ENCODE assay signal across 22 cellular contexts in the genomic region with DNA sequence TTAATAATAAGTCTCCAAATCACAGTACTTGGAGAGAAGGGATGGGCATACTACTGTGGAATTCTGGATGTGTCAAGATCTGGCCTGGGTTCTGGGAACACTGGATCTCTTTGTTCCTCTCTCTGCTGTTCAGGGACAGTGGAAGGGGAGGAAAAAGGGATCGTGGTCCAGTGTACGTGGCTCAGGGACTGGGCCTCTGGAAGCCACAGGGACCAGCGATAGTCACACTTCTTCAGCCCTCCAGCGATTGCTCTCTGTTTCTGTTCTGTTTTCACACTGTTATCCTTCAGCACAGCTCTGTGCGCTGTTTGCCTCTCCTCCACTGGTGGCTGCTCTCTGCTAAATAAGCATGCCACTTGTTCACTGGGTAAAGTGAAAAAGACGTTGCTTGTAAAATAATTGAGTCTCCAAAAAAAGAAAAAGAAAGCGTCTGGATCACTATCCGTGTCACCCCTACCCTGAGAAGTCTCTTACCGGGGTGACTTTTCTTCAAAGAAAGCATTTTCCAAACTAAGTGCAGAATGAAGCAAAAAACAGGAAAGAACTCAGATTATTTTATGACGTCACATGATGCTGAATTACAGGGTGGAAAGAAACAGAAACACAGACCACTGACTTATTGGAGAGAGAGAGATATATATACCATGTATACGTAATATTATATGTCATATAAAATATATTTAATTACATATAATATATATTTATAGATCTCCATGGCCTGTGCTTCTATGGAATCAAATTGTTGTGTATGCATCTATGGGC.
A peak's percentile ranks its signal among the peaks of the same experiment; 100 is the strongest.
DNase-seq lines count a peak whose midpoint lies in the region; ATAC-seq and TF ChIP-seq lines count a peak whose summit lies in the region.
"Had no signal": no experiment of that assay in that cellular context is flagged by ENCODE, and none has a peak within 500 bp of the region (broad histone marks: within the 10 kb centered on the region; RNA-seq: fewer than 3 reads in every experiment).

No MANE protein-coding gene starts in this region.

- H3K4me1 Mint-ChIP-seq in nephron progenitor cell, result peaks cover 12% of the 10 kb centered on the region

- ATAC-seq in HG02759 (IDR thresholded peaks at IDR 0.05; ENCODE audit: unreplicated experiment), result no peak
- ATAC-seq: heart right ventricle; lower lobe of right lung; natural killer cell treated with Interleukin-12 subunit alpha and Interleukin-12 subunit beta and Interleukin-15 and Interleukin-18, amount 100 ng/mL, for 72 hours had no signal

- intact Hi-C loops in dorsolateral prefrontal cortex (cut with DNase I), result no loop called here

- H3K27me3 ChIP-seq in MG63 (no peaks in the 10 kb centered on the region), dorsolateral prefrontal cortex (no peaks in the 10 kb centered on the region), tibial nerve (no peaks in the 10 kb centered on the region)
- H3K27me3 ChIP-seq: BE2C, Peyer's patch, testis had no signal

- no peak overlapping the region for H3K4me3 Mint-ChIP-seq in nephron progenitor cell
- H3K4me3 Mint-ChIP-seq: activated T-cell treated with anti-CD3 and anti-CD28 coated beads, Interleukin-2, amount 50 U/mL, for 24 hours; dendritic cell treated with granulocyte-macrophage colony-stimulating factor and Interleukin-4, amounts not matched to agents 40 ng/mL and 50 ng/mL, for 4 days; natural killer cell treated with Interleukin-12 subunit alpha and Interleukin-12 subunit beta and Interleukin-15 and Interleukin-18, amount 100 ng/mL, for 72 hours had no signal

- DNase-seq in MG63 (peak; percentile 2), dorsolateral prefrontal cortex (peak in 7 of 10 donors; percentile 10 to 66 (median 42)), nephron progenitor cell (no peak), tibial nerve (ENCODE audit: low spot score in 2 of 2) (no peak), NCI-H146 (lab: John Stamatoyannopoulos, UW) (no peak), dedifferentiated amniotic fluid mesenchymal stem cell (ENCODE audit: extremely low spot score) (no peak)
- DNase-seq: activated naive CD4-positive, alpha-beta T cell treated with anti-CD3 and anti-CD28 coated beads, Interleukin-2, amount 50 U/mL, for 16 hours; activated T-cell treated with anti-CD3 and anti-CD28 coated beads, Interleukin-2, amount 50 U/mL, for 24 hours; BE2C; GF-D8; heart right ventricle; KG1; lower lobe of right lung; NCI-H1105 treated with DMSO at 0.1 percent for 48 hours; NCI-H2171; Peyer's patch; stimulated activated CD4-positive, alpha-beta T cell treated with anti-CD3 and anti-CD28 coated beads, Interleukin-2, amount 100 ng/mL, for 48 hours; testis had no signal

- H3K9me3 ChIP-seq in MG63 (no peaks in the 10 kb centered on the region), tibial nerve (no peaks in the 10 kb centered on the region)
- H3K9me3 ChIP-seq: BE2C, heart right ventricle, lower lobe of right lung, Peyer's patch, testis had no signal

- 33 to 34% methylated on average over 11 of the region's 11 CpGs for WGBS in tibial nerve, 2 donors

- TF ChIP-seq POLR2A in tibial nerve (IDR thresholded peaks at IDR 0.05), result no peak

- no peaks in the 10 kb centered on the region for H3K9me3 Mint-ChIP-seq in nephron progenitor cell
- H3K9me3 Mint-ChIP-seq: dendritic cell treated with granulocyte-macrophage colony-stimulating factor and Interleukin-4, amounts not matched to agents 40 ng/mL and 50 ng/mL, for 4 days had no signal

- no peaks in the 10 kb centered on the region for H3K36me3 Mint-ChIP-seq in nephron progenitor cell (ENCODE audit: low read depth)
- H3K36me3 Mint-ChIP-seq: natural killer cell treated with Interleukin-12 subunit alpha and Interleukin-12 subunit beta and Interleukin-15 and Interleukin-18, amount 100 ng/mL, for 72 hours had no signal

- TF ChIP-seq CTCF in dorsolateral prefrontal cortex (IDR thresholded peaks at IDR 0.05 in 54 of 56, conservative IDR thresholded peaks at IDR 0.05 in 2 of 56; ENCODE audit: low read depth in 1 of 56, partially characterized antibody in 56 of 56) (peak in 1 of 56 donors; percentile 13), nephron progenitor cell (IDR thresholded peaks at IDR 0.05) (no peak), tibial nerve (IDR thresholded peaks at IDR 0.05) (no peak)

- H3K27ac Mint-ChIP-seq in nephron progenitor cell, result peak overlapping the region; percentile 87
- H3K27ac Mint-ChIP-seq: activated T-cell treated with anti-CD3 and anti-CD28 coated beads, Interleukin-2, amount 50 U/mL, for 24 hours; dendritic cell treated with granulocyte-macrophage colony-stimulating factor and Interleukin-4, amounts not matched to agents 40 ng/mL and 50 ng/mL, for 4 days; natural killer cell treated with Interleukin-12 subunit alpha and Interleukin-12 subunit beta and Interleukin-15 and Interleukin-18, amount 100 ng/mL, for 72 hours had no signal

- H3K36me3 ChIP-seq in MG63 (no peaks in the 10 kb centered on the region), tibial nerve (no peaks in the 10 kb centered on the region)
- H3K36me3 ChIP-seq: BE2C, heart right ventricle, lower lobe of right lung, Peyer's patch had no signal

- TF ChIP-seq EP300 in tibial nerve (IDR thresholded peaks at IDR 0.05), result no peak

- peaks cover 3% of the 10 kb centered on the region for H3K27me3 Mint-ChIP-seq in nephron progenitor cell (ENCODE audit: low read depth, poor library complexity)
- H3K27me3 Mint-ChIP-seq: activated T-cell treated with anti-CD3 and anti-CD28 coated beads, Interleukin-2, amount 50 U/mL, for 24 hours; dendritic cell treated with granulocyte-macrophage colony-stimulating factor and Interleukin-4, amounts not matched to agents 40 ng/mL and 50 ng/mL, for 4 days; natural killer cell treated with Interleukin-12 subunit alpha and Interleukin-12 subunit beta and Interleukin-15 and Interleukin-18, amount 100 ng/mL, for 72 hours had no signal

- no peak overlapping the region for H3K4me3 ChIP-seq in MG63
- H3K4me3 ChIP-seq in dorsolateral prefrontal cortex, result peak overlapping the region in 48 of 59 donors; percentile 1 to 56 (median 28)
- peak overlapping the region in 2 of 4 donors; percentile 14 to 26 for H3K4me3 ChIP-seq in tibial nerve
- H3K4me3 ChIP-seq: heart right ventricle, lower lobe of right lung, Peyer's patch, testis had no signal

- H3K27ac ChIP-seq in dorsolateral prefrontal cortex (peak overlapping the region in 55 of 59 donors; percentile 7 to 84 (median 67)), tibial nerve (peak overlapping the region; percentile 31 to 89 (median 76))
- H3K27ac ChIP-seq: heart right ventricle, HL-60, lower lobe of right lung, Peyer's patch, testis had no signal

- H3K4me1 ChIP-seq in tibial nerve, result peaks cover 0 to 10% (median 0%) of the 10 kb centered on the region in 4 donors
- H3K4me1 ChIP-seq: BE2C, heart right ventricle, lower lobe of right lung, Peyer's patch, testis had no signal

Comparison
In these comparisons a context has a peak if more than half of its experiments do, and no peak if none do; other contexts are left out.
1. DNase-seq: peak in MG63 (single experiment) and dorsolateral prefrontal cortex (7 of 10); none in nephron progenitor cell (single experiment), tibial nerve (0 of 2), NCI-H146 (single experiment) and dedifferentiated amniotic fluid mesenchymal stem cell (single experiment).